Comparison of ENCODE assay signal across 30 cellular contexts in genomic region chr17:67821871-67822367, GRCh38.
"Had no signal": no experiment of that assay in that cellular context is flagged by ENCODE, and none has a peak within 500 bp of the region (broad histone marks: within the 10 kb centered on the region; RNA-seq: fewer than 3 reads in every experiment).

No MANE protein-coding gene starts in this region.

- H3K27me3 ChIP-seq: ascending aorta, body of pancreas, MG63, Peyer's patch, SJCRH30 had no signal

- H3K27ac Mint-ChIP-seq: activated CD8-positive, alpha-beta T cell treated with anti-CD3 and anti-CD28 coated beads for 36 hours; activated naive CD4-positive, alpha-beta T cell treated with anti-CD3 and anti-CD28 coated beads, Interleukin-2, amount 50 U/mL, for 72 hours; activated naive CD8-positive, alpha-beta T cell treated with anti-CD3 and anti-CD28 coated beads, Interleukin-2, amount 50 U/mL, for 24 hours; activated T-cell treated with anti-CD3 and anti-CD28 coated beads, Interleukin-2, amount 50 U/mL, for 24 hours; activated T-helper 1 cell treated with anti-CD3 and anti-CD28 coated beads, Interleukin-12 subunit alpha, Interleukin-12 subunit beta, Interleukin-2, Interleukin-4 antibody, amounts not matched to agents 30 ng/mL and 10 ng/mL and 1 ng/mL, durations not matched to agents 14 hours and 24 hours and 36 hours; T-helper 1 cell treated with Interleukin-12 subunit alpha and Interleukin-12 subunit beta and Interleukin-4 antibody, amounts not matched to agents 30 μg/mL and 1 μg/mL, for 36 hours had no signal

- H3K4me3 Mint-ChIP-seq: activated CD8-positive, alpha-beta T cell treated with anti-CD3 and anti-CD28 coated beads for 36 hours; activated naive CD8-positive, alpha-beta T cell treated with anti-CD3 and anti-CD28 coated beads, Interleukin-2, amount 50 U/mL, for 24 hours; activated T-cell treated with anti-CD3 and anti-CD28 coated beads, Interleukin-2, amount 50 U/mL, for 24 hours; activated T-helper 1 cell treated with anti-CD3 and anti-CD28 coated beads, Interleukin-12 subunit alpha, Interleukin-12 subunit beta, Interleukin-2, Interleukin-4 antibody, amounts not matched to agents 30 ng/mL and 10 ng/mL and 1 ng/mL, durations not matched to agents 14 hours and 24 hours and 36 hours; central memory CD8-positive, alpha-beta T cell; T-helper 1 cell treated with Interleukin-12 subunit alpha and Interleukin-12 subunit beta and Interleukin-4 antibody, amounts not matched to agents 30 μg/mL and 1 μg/mL, for 36 hours had no signal

- H3K27ac ChIP-seq: ascending aorta, body of pancreas, KMS-11, Peyer's patch, RWPE1, SJCRH30 had no signal

- H3K27me3 Mint-ChIP-seq: central memory CD8-positive, alpha-beta T cell had no signal

- H3K36me3 ChIP-seq: ascending aorta, Peyer's patch, SJCRH30 had no signal

- H3K9me3 Mint-ChIP-seq: activated CD8-positive, alpha-beta T cell treated with anti-CD3 and anti-CD28 coated beads for 36 hours; activated naive CD4-positive, alpha-beta T cell treated with anti-CD3 and anti-CD28 coated beads, Interleukin-2, amount 50 U/mL, for 72 hours; activated naive CD8-positive, alpha-beta T cell treated with anti-CD3 and anti-CD28 coated beads, Interleukin-2, amount 50 U/mL, for 24 hours; activated T-cell treated with anti-CD3 and anti-CD28 coated beads, Interleukin-2, amount 50 U/mL, for 24 hours; activated T-helper 1 cell treated with anti-CD3 and anti-CD28 coated beads, Interleukin-12 subunit alpha, Interleukin-12 subunit beta, Interleukin-2, Interleukin-4 antibody, amounts not matched to agents 30 ng/mL and 10 ng/mL and 1 ng/mL, durations not matched to agents 14 hours and 24 hours and 36 hours; central memory CD8-positive, alpha-beta T cell; T-helper 1 cell treated with Interleukin-12 subunit alpha and Interleukin-12 subunit beta and Interleukin-4 antibody, amounts not matched to agents 30 μg/mL and 1 μg/mL, for 36 hours had no signal

- H3K4me1 ChIP-seq: SJCRH30 had no signal

- H3K9me3 ChIP-seq: ascending aorta, body of pancreas, MG63, Peyer's patch, SJCRH30, SK-N-SH had no signal

- H3K4me3 ChIP-seq: ascending aorta, body of pancreas, MG63, Peyer's patch, SJCRH30 had no signal

- ATAC-seq: activated CD4-positive, CD25-positive, alpha-beta regulatory T cell treated with anti-CD3 and anti-CD28 coated beads, Interleukin-2, amount 50 U/mL, for 24 hours; activated CD8-positive, alpha-beta T cell treated with anti-CD3 and anti-CD28 coated beads for 36 hours; activated naive CD4-positive, alpha-beta T cell treated with anti-CD3 and anti-CD28 coated beads, Interleukin-2, amount 50 U/mL, for 72 hours; activated naive CD8-positive, alpha-beta T cell treated with anti-CD3 and anti-CD28 coated beads, Interleukin-2, amount 50 U/mL, for 24 hours; body of pancreas had no signal

- DNase-seq: activated CD4-positive, alpha-beta T cell treated with anti-CD3 and anti-CD28 coated beads for 4 hours; activated CD8-positive, alpha-beta T cell treated with anti-CD3 and anti-CD28 coated beads for 36 hours; activated effector memory CD4-positive, alpha-beta T cell treated with Interleukin-2 at 50 U/mL for 16 hours; activated naive CD4-positive, alpha-beta T cell; activated naive CD8-positive, alpha-beta T cell treated with anti-CD3 and anti-CD28 coated beads, Interleukin-2, amount 50 U/mL, for 24 hours; activated T-cell treated with anti-CD3 and anti-CD28 coated beads, Interleukin-2, amount 50 U/mL, for 24 hours; amniotic stem cell; body of pancreas; MG63; MV-4-11; NCI-H1092 treated with DMSO at 0.1 percent for 48 hours; NCI-H1417 treated with DMSO at 0.1 percent for 48 hours; NCI-H1694; NCI-H2029; NCI-H345; NCI-H510A; NCI-H526 treated with DMSO at 0.1 percent for 48 hours; NCI-H82; Peyer's patch; Right ventricle myocardium superior; SJCRH30; SK-N-SH had no signal
